8 cellular contexts compared by ENCODE assay signal in genomic region chr16:69563605-69564580, GRCh38. TPM values are rescaled to one million over a fixed set of nuclear protein-coding genes. Genes with fewer than 3 reads are reported as not detected.
DNase-seq lines count a peak whose midpoint lies in the region; ATAC-seq and TF ChIP-seq lines count a peak whose summit lies in the region.

No MANE protein-coding gene starts in this region.

- peaks cover 0 to 4% (median 0%) of the 10 kb centered on the region in 7 donors for H3K9me3 Mint-ChIP-seq in CD4-positive, CD25-positive, alpha-beta regulatory T cell

- H3K79me1 ChIP-seq in neuronal stem cell (ENCODE audit: low read depth, low read length), result no peaks in the 10 kb centered on the region

- no peaks in the 10 kb centered on the region for H3K27me3 ChIP-seq in CD4-positive, CD25-positive, alpha-beta regulatory T cell (ENCODE audit: control insufficient read depth, insufficient read depth, low read length)
- H3K27me3 ChIP-seq in HUES64 (ENCODE audit: insufficient read depth, low read length), result no peaks in the 10 kb centered on the region
- H3K27me3 ChIP-seq in WERI-Rb-1 (ENCODE audit: insufficient read depth, low read depth, severe bottlenecking), result no peaks in the 10 kb centered on the region
- no peaks in the 10 kb centered on the region for H3K27me3 ChIP-seq in neuronal stem cell (ENCODE audit: control insufficient read depth in 3 of 3, insufficient read depth in 3 of 3, low read depth in 1 of 3, low read length in 3 of 3)
- no peaks in the 10 kb centered on the region for H3K27me3 ChIP-seq in ovary

- H3K27ac Mint-ChIP-seq in CD4-positive, CD25-positive, alpha-beta regulatory T cell, result peak overlapping the region; percentile 94 to 99 (median 94)

- peak overlapping the region; percentile 50 for H3K4me2 ChIP-seq in neuronal stem cell (ENCODE audit: insufficient read depth, low read length, poor library complexity, severe bottlenecking)

- intact Hi-C loops in ovary (cut with DNase I), result loop anchor here in 1 of 4 donors (10.0 kb wide), 2 partner anchors 169 to 191 kb away; partner anchors contain the start of gene NOB1

- no peaks in the 10 kb centered on the region for H3K9me3 ChIP-seq in CD4-positive, CD25-positive, alpha-beta regulatory T cell (ENCODE audit: control insufficient read depth in 2 of 2, low read length in 2 of 2)
- H3K9me3 ChIP-seq in HUES64 (ENCODE audit: insufficient read depth, low read depth, low read length) (no peaks in the 10 kb centered on the region), WERI-Rb-1 (ENCODE audit: severe bottlenecking) (no peaks in the 10 kb centered on the region), neuronal stem cell (replicated peaks in 1 of 2; ENCODE audit: control insufficient read depth in 2 of 2, insufficient read depth in 1 of 2, low read depth in 1 of 2, low read length in 2 of 2) (no peaks in the 10 kb centered on the region), ovary (no peaks in the 10 kb centered on the region)

- peak overlapping the region; percentile 56 for H3K9ac ChIP-seq in HUES64 (ENCODE audit: low read depth, low read length)
- H3K9ac ChIP-seq in neuronal stem cell (ENCODE audit: low read depth, low read length, poor library complexity), result no peak overlapping the region

- no peak overlapping the region for H2BK15ac ChIP-seq in neuronal stem cell (ENCODE audit: low read length)

- H3K4me1 ChIP-seq in CD4-positive, CD25-positive, alpha-beta regulatory T cell (ENCODE audit: control insufficient read depth, insufficient read depth, low read length, poor library complexity, severe bottlenecking), result peaks cover 34% of the 10 kb centered on the region
- H3K4me1 ChIP-seq in HUES64 (ENCODE audit: insufficient read depth, low read length) (peaks cover 33% of the 10 kb centered on the region), neuronal stem cell (ENCODE audit: control insufficient read depth in 2 of 2, insufficient read depth in 1 of 2, low read depth in 1 of 2, low read length in 2 of 2) (peaks cover 4% of the 10 kb centered on the region in 2 donors), ovary (ENCODE audit: insufficient read depth) (peaks cover 6% of the 10 kb centered on the region)

- 35% methylated on average over 13 of the region's 13 CpGs for WGBS in HUES64
- WGBS in neuronal stem cell (ENCODE audit: extremely low coverage in 2 of 2, insufficient read length in 2 of 2, insufficient replicate concordance in 1 of 2), 2 donors, result no CpG with 5 or more reads among the region's 13 CpGs
- 83 to 86% (median 83%) methylated on average over 13 of the region's 13 CpGs for WGBS in ovary, 3 donors

- H2AFZ ChIP-seq in neuronal stem cell (ENCODE audit: low read length), result peak overlapping the region; percentile 37

- peak overlapping the region; percentile 88 for H3K27ac ChIP-seq in CD4-positive, CD25-positive, alpha-beta regulatory T cell (ENCODE audit: insufficient read depth, low read length, poor library complexity, severe bottlenecking)
- H3K27ac ChIP-seq in HUES64 (ENCODE audit: low read depth, low read length), result peak overlapping the region; percentile 77
- no peak overlapping the region for H3K27ac ChIP-seq in WERI-Rb-1
- H3K27ac ChIP-seq in coronary artery, result no peak overlapping the region
- peak overlapping the region; percentile 90 for H3K27ac ChIP-seq in neuronal stem cell (replicated peaks; ENCODE audit: low read length)
- H3K27ac ChIP-seq in ovary, result no peak overlapping the region

- H4K91ac ChIP-seq in neuronal stem cell (ENCODE audit: low read depth, low read length, poor library complexity), result no peak overlapping the region

- peaks cover 13% of the 10 kb centered on the region for H3K27me3 Mint-ChIP-seq in CD4-positive, CD25-positive, alpha-beta regulatory T cell

- no peak overlapping the region for H3K23ac ChIP-seq in neuronal stem cell (ENCODE audit: low read depth, low read length, poor library complexity)

- peak; percentile 56 to 57 for ATAC-seq in CD4-positive, CD25-positive, alpha-beta regulatory T cell (ENCODE audit: low read depth in 2 of 2)
- ATAC-seq in GM21367 (IDR thresholded peaks at IDR 0.05; ENCODE audit: unreplicated experiment), result peak; percentile 29

- no peak overlapping the region for H4K8ac ChIP-seq in neuronal stem cell (ENCODE audit: low read depth, low read length)

- no peak overlapping the region for H2BK12ac ChIP-seq in neuronal stem cell (ENCODE audit: low read length)

- TF ChIP-seq CTCF in WERI-Rb-1 (IDR thresholded peaks at IDR 0.05; ENCODE audit: low read depth, low read length), result no peak
- TF ChIP-seq CTCF in coronary artery (IDR thresholded peaks at IDR 0.05), result no peak
- TF ChIP-seq CTCF in ovary (IDR thresholded peaks at IDR 0.05), result no peak

- H2BK5ac ChIP-seq in neuronal stem cell (ENCODE audit: low read length), result no peak overlapping the region

- TF ChIP-seq EP300 in ovary (IDR thresholded peaks at IDR 0.05), result no peak

- H2BK120ac ChIP-seq in neuronal stem cell (ENCODE audit: low read depth, low read length), result no peak overlapping the region

- H3K36me3 ChIP-seq in CD4-positive, CD25-positive, alpha-beta regulatory T cell (ENCODE audit: control insufficient read depth, insufficient read depth, low read length), result no peaks in the 10 kb centered on the region
- H3K36me3 ChIP-seq in HUES64 (ENCODE audit: insufficient read depth, low read length), result peaks cover 6% of the 10 kb centered on the region; the same call in 1 of the 2 replicates
- peaks cover 2% of the 10 kb centered on the region; the same call in 1 of the 2 replicates for H3K36me3 ChIP-seq in WERI-Rb-1
- H3K36me3 ChIP-seq in neuronal stem cell (replicated peaks in 1 of 2; ENCODE audit: control insufficient read depth in 2 of 2, insufficient read depth in 2 of 2, low read length in 2 of 2), result peaks cover 0 to 6% of the 10 kb centered on the region in 2 donors
- no peaks in the 10 kb centered on the region for H3K36me3 ChIP-seq in ovary

- peak; percentile 22 to 75 (median 46) for DNase-seq in CD4-positive, CD25-positive, alpha-beta regulatory T cell
- DNase-seq in WERI-Rb-1 (peak; percentile 45), coronary artery (ENCODE audit: low spot score) (no peak), neuronal stem cell (ENCODE audit: low spot score) (peak; percentile 89), NCI-H446 treated with DMSO at 0.1 percent for 48 hours (lab: John Stamatoyannopoulos, UW) (no peak), ovary (no peak)

- TF ChIP-seq POLR2A in ovary (IDR thresholded peaks at IDR 0.05), result no peak

- H3K4me1 Mint-ChIP-seq in CD4-positive, CD25-positive, alpha-beta regulatory T cell, result peaks cover 22 to 38% (median 32%) of the 10 kb centered on the region in 4 donors

- no peak overlapping the region for H2AK5ac ChIP-seq in neuronal stem cell (ENCODE audit: low read depth, low read length)

- H3K4ac ChIP-seq in neuronal stem cell (ENCODE audit: low read length), result no peak overlapping the region

- H3K18ac ChIP-seq in neuronal stem cell (ENCODE audit: low read length), result no peak overlapping the region

- peaks cover 3% of the 10 kb centered on the region for H3K36me3 Mint-ChIP-seq in CD4-positive, CD25-positive, alpha-beta regulatory T cell

- H3K4me3 ChIP-seq in CD4-positive, CD25-positive, alpha-beta regulatory T cell (ENCODE audit: low read depth, low read length), result peak overlapping the region; percentile 95
- H3K4me3 ChIP-seq in HUES64 (ENCODE audit: low read length) (peak overlapping the region; percentile 92), WERI-Rb-1 (ENCODE audit: low read depth, low read length) (no peak overlapping the region), coronary artery (peak overlapping the region; percentile 100), neuronal stem cell (ENCODE audit: low read length in 2 of 2) (peak overlapping the region in 1 of 2 donors; percentile 54), ovary (no peak overlapping the region)

- peak overlapping the region; percentile 91 to 97 (median 94) for H3K4me3 Mint-ChIP-seq in CD4-positive, CD25-positive, alpha-beta regulatory T cell

- no peak overlapping the region for H3K14ac ChIP-seq in neuronal stem cell (ENCODE audit: low read length)

RNA-seq across cellular contexts. Expression of gene NFAT5, which starts 1.9 kb away (rescaled TPM):
- total RNA-seq in CD4-positive, CD25-positive, alpha-beta regulatory T cell, result 57.6 TPM
- polyA plus RNA-seq in CD4-positive, CD25-positive, alpha-beta regulatory T cell, result 10 to 100 TPM in 2 of 4 donors, 1 to 10 TPM in 2; 7.0 to 12.0 (median 10.0) TPM
- polyA plus RNA-seq in HUES64 (2013, experiment 1 of 2), result 8.8 TPM
- polyA plus RNA-seq in HUES64 (2013, experiment 2 of 2), result 10.0 TPM
- 14.3 TPM for polyA plus RNA-seq in neuronal stem cell (2013, experiment 1 of 2)
- polyA plus RNA-seq in neuronal stem cell (2013, experiment 2 of 2), result 15.4 TPM
- total RNA-seq in ovary, result 10 to 100 TPM; 33.5 to 47.9 (median 38.1) TPM
- 10 to 100 TPM in 1 of 2 donors, 1 to 10 TPM in 1; 8.2 to 23.7 TPM for polyA plus RNA-seq in ovary

Comparison
In these comparisons a context has a peak if more than half of its experiments do, and no peak if none do; other contexts are left out.
1. DNase-seq: peak in CD4-positive, CD25-positive, alpha-beta regulatory T cell (3 of 3), WERI-Rb-1 (single experiment) and neuronal stem cell (single experiment); none in coronary artery (single experiment), NCI-H446 treated with DMSO at 0.1 percent for 48 hours (single experiment) and ovary (0 of 5).
2. H3K27ac ChIP-seq: peak in CD4-positive, CD25-positive, alpha-beta regulatory T cell (single experiment), HUES64 (single experiment) and neuronal stem cell (single experiment); none in WERI-Rb-1 (single experiment), coronary artery (0 of 2) and ovary (0 of 2).
3. H3K4me3 ChIP-seq: peak in CD4-positive, CD25-positive, alpha-beta regulatory T cell (single experiment), HUES64 (single experiment) and coronary artery (single experiment); none in WERI-Rb-1 (single experiment) and ovary (single experiment).